ENCODE assay signal across 25 cellular contexts in the genomic region with DNA sequence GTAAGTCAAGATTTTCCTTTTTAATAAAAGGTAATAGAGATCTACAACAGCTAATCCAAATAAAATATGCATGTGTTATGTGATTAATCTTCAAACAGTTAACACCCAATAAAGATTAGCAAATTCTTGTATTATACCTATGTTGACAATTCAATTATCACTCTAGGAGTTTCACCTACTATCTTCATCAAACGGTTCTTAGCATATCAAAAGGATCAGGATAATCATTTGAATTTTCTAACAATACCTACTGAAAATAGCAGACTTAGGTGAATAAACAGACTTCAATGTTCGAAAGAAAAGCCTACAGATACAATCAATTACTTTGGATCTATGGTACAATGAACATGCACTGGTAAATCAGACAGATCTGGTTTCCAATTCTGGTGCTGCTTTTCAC.
"Had no signal": no experiment of that assay in that cellular context is flagged by ENCODE, and none has a peak within 500 bp of the region (broad histone marks: within the 10 kb centered on the region; RNA-seq: fewer than 3 reads in every experiment).

No MANE protein-coding gene starts in this region.

- H3K27ac ChIP-seq: ascending aorta, body of pancreas, Peyer's patch, RWPE1, SJCRH30 had no signal

- H3K4me1 ChIP-seq: ascending aorta, body of pancreas, Peyer's patch, SJCRH30 had no signal

- FAIRE-seq: bronchial epithelial cell had no signal

- H3K9ac ChIP-seq: SK-N-SH had no signal

- H3K4me2 ChIP-seq: SK-N-SH had no signal

- DNase-seq: activated B cell treated with CpG ODN at 0.5 μM for 24 hours; activated CD4-positive, alpha-beta T cell treated with anti-CD3 and anti-CD28 coated beads for 1 hour; activated CD4-positive, alpha-beta T cell treated with anti-CD3 and anti-CD28 coated beads, Interleukin-2, amount 10 ng/mL, durations not matched to agents 24 days and 14 days; activated CD4-positive, alpha-beta T cell treated with anti-CD3 and anti-CD28 coated beads, Interleukin-2, amount 50 U/mL, for 48 hours; activated CD8-positive, alpha-beta memory T cell treated with anti-CD3 and anti-CD28 coated beads, Interleukin-2, amount 10 ng/mL, durations not matched to agents 7 days and 5 days; activated effector memory CD4-positive, alpha-beta T cell treated with Interleukin-2 at 50 U/mL for 16 hours; activated naive CD4-positive, alpha-beta T cell; activated naive CD8-positive, alpha-beta T cell treated with anti-CD3 and anti-CD28 coated beads, Interleukin-2, amount 50 U/mL, for 24 hours; activated T-cell treated with anti-CD3 and anti-CD28 coated beads, Interleukin-2, amount 50 U/mL, for 24 hours; amniotic stem cell; body of pancreas; central memory CD4-positive, alpha-beta T cell; Kasumi-1; KBM-7; NCI-H1048; NCI-H187; NCI-H510A treated with DMSO at 0.1 percent for 48 hours; Peyer's patch; Right ventricle myocardium superior; SJCRH30; SK-N-SH; SW 1271 had no signal

- H3K4me3 ChIP-seq: ascending aorta, body of pancreas, Peyer's patch, SJCRH30 had no signal

- H3K9me3 ChIP-seq: ascending aorta, body of pancreas, Peyer's patch, SJCRH30, SK-N-SH had no signal

- H3K36me3 ChIP-seq: ascending aorta, Peyer's patch, SJCRH30 had no signal

- H3K27me3 ChIP-seq: ascending aorta, body of pancreas, Peyer's patch, SJCRH30 had no signal
